ENCODE assay signal across 8 cellular contexts in the genomic region with DNA sequence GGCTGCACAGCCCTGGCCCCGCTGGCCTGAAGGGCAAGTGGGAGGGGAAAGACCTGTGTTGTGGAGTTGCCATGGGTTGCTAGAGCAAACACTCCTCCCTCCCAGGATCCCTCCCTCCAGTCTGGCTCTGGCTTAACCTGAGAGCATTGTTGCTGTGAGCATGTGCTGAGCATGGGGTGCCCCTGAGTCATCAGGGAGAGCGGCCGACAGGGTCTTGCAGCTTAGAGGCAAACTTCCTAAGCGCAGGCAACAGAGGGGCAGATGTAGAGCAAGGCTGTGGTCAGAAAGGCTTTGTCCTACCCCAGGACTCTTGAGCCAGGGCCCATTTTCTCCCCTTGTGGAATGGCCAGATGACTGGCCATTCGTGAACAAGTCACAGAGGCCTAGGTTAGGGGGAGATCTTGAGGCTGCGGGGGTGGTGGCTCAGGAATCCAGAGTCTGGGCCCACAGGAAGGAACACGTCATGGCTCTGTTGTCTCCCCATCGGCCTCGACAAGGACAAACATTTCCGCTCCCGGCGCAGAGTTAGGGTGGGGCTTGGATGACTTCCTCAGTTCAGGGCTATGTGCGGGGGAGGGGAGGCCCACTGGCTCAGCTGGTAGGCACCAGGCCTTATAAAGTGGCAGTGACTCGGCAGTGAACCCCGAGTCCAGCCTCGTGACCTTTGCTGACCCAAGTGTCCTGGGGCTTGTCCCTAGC. TPM values are rescaled to one million over a fixed set of nuclear protein-coding genes. Genes with fewer than 3 reads are reported as not detected.
A peak's percentile ranks its signal among the peaks of the same experiment; 100 is the strongest.
DNase-seq lines count a peak whose midpoint lies in the region; ATAC-seq and TF ChIP-seq lines count a peak whose summit lies in the region.

No MANE protein-coding gene starts in this region.

- H3K4me1 ChIP-seq in prostate gland (replicated peaks) = peaks cover 10% of the 10 kb centered on the region
- H3K4me1 ChIP-seq in urinary bladder (ENCODE audit: insufficient read depth) = no peaks in the 10 kb centered on the region

- H3K4me3 ChIP-seq in prostate gland (no peak overlapping the region), urinary bladder (ENCODE audit: low read depth, low read length) (no peak overlapping the region)

- H3K36me3 ChIP-seq in prostate gland (no peaks in the 10 kb centered on the region), urinary bladder (ENCODE audit: insufficient read depth) (no peaks in the 10 kb centered on the region)

- in situ Hi-C loops in ACHN (cut with HindIII; ENCODE audit: low pct_ligation_motif_present, low pct_unique_long_range_greater_than_20kb, low sequenced_read_pairs) = no loop called here

- intact Hi-C loops in left ventricle myocardium superior (cut with micrococcal nuclease) = no loop called here
- intact Hi-C loops in prostate gland (cut with DNase I) = no loop called here

- WGBS in prostate gland = 14% methylated on average over 16 of the region's 16 CpGs
- 2% methylated on average over 16 of the region's 16 CpGs for WGBS in urinary bladder

- H3K9me3 ChIP-seq in prostate gland = no peaks in the 10 kb centered on the region

- H3K27me3 ChIP-seq in prostate gland (replicated peaks; ENCODE audit: insufficient read depth) = no peaks in the 10 kb centered on the region

- peak overlapping the region; percentile 98 for H3K27ac ChIP-seq in angular gyrus (ENCODE audit: low read depth, low read length)
- peak overlapping the region; percentile 88 to 89 for H3K27ac ChIP-seq in prostate gland
- H3K27ac ChIP-seq in urinary bladder (ENCODE audit: low read depth) = peak overlapping the region; percentile 100

- ATAC-seq in left ventricle myocardium superior = peak; percentile 83

- no peak for TF ChIP-seq CTCF in prostate gland (IDR thresholded peaks at IDR 0.05)

- TF ChIP-seq POLR2A in GM19193 (IDR thresholded peaks at IDR 0.05; ENCODE audit: extremely low read depth, insufficient read depth, insufficient read length) (peak; percentile 51), prostate gland (IDR thresholded peaks at IDR 0.05) (peak; percentile 45)

- DNase-seq in ACHN = peak; percentile 97
- peak; percentile 95 for DNase-seq in HuH-7 (ENCODE audit: low spot score)
- DNase-seq in T-helper 2 cell = peak; percentile 68 to 95 (median 85)
- peak; percentile 96 for DNase-seq in left ventricle myocardium superior
- peak; percentile 84 for DNase-seq in prostate gland (ENCODE audit: low spot score)

RNA-seq across cellular contexts. Expression of gene DYNLT4, which starts 0.4 kb away (rescaled TPM):
- total RNA-seq in left ventricle myocardium superior = 0.35 TPM
- 1 to 10 TPM in 1 of 2 donors, not detected in 1; 4.0 TPM for total RNA-seq in prostate gland
- total RNA-seq in urinary bladder = not detected
- 0.35 TPM for polyA plus RNA-seq in urinary bladder

RNA-seq across cellular contexts. Expression of gene BTBD19, which starts 0.8 kb away (rescaled TPM):
- total RNA-seq in left ventricle myocardium superior = 2.5 TPM
- total RNA-seq in prostate gland = 10 to 100 TPM in 1 of 2 donors, under 1 TPM in 1; 0.50 to 10.5 TPM
- total RNA-seq in urinary bladder = 5.3 TPM
- polyA plus RNA-seq in urinary bladder = 4.3 TPM

RNA-seq across cellular contexts. Expression of gene PLK3, which starts 7.3 kb away (rescaled TPM):
- total RNA-seq in left ventricle myocardium superior = 7.5 TPM
- 10 to 100 TPM in 1 of 2 donors, 1 to 10 TPM in 1; 5.2 to 15.5 TPM for total RNA-seq in prostate gland
- total RNA-seq in urinary bladder = 4.7 TPM
- polyA plus RNA-seq in urinary bladder = 16.0 TPM

RNA-seq across cellular contexts. Expression of gene BEST4, which starts 19.5 kb away (rescaled TPM):
- total RNA-seq in left ventricle myocardium superior (0.12 TPM), prostate gland (not detected), urinary bladder (not detected)
- 0.30 TPM for polyA plus RNA-seq in urinary bladder

RNA-seq across cellular contexts. Expression of gene RPS8, which starts 32.2 kb away (rescaled TPM):
- 727 TPM for total RNA-seq in left ventricle myocardium superior
- total RNA-seq in prostate gland = 1,000 to 10,000 TPM; 1,669 to 3,439 TPM
- total RNA-seq in urinary bladder = 1,711 TPM
- 2,358 TPM for polyA plus RNA-seq in urinary bladder
